24 cellular contexts compared by ENCODE assay signal in the genomic region with DNA sequence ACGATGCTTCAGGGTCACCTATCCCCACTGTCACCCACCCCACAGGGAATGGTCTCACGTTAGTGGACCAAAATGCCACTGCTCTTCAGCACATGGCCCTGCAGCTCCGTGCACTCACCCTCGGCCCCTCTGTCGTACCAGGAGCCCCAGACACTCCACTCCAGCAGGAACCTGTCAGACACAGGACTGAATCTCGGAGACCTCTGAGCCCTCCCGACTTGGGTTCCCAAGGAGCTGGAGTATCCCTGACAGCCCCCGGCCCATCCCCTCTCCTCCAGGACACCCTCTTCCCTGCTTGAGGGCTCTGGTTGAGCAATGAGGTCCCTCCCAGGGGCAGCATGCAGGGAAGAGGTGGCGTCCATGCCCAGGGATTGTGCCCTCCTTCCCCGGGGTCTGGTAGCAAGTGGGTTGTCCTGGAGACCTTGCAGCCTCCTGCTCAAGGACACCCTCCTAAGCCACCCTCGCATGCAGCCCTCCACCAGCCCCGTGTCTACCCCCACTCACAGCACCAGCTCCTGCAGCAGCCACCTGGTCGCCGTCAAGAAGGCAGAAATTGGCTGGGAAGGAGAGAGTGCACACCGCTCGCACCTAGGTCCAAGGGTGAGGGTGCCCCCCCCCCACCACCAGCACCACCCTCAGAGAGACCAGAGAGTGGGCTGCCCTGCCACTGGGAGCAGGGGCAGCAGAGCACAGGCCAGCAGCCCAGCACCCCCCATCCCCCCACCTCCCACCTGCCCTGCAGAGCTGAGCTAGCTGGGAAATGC. TPM values are rescaled to one million over a fixed set of nuclear protein-coding genes. Genes with fewer than 3 reads are reported as not detected.
DNase-seq lines count a peak whose midpoint lies in the region; ATAC-seq, FAIRE-seq and TF ChIP-seq lines count a peak whose summit lies in the region.
"Had no signal": no experiment of that assay in that cellular context is flagged by ENCODE, and none has a peak within 500 bp of the region (broad histone marks: within the 10 kb centered on the region; RNA-seq: fewer than 3 reads in every experiment).

No MANE protein-coding gene starts in this region.

- no peak overlapping the region for H3K27ac ChIP-seq in IMR-90 (ENCODE audit: insufficient read depth, low read length)
- no peak overlapping the region for H3K27ac ChIP-seq in kidney (ENCODE audit: low read depth in 2 of 2, low read length in 2 of 2)
- H3K27ac ChIP-seq: A549, left lung had no signal

- no peak overlapping the region for H2BK20ac ChIP-seq in IMR-90 (ENCODE audit: low read depth, low read length)

- H3K4me1 ChIP-seq in IMR-90 (ENCODE audit: control insufficient read depth, insufficient read depth, low read length) (peaks cover 4% of the 10 kb centered on the region; the same call in 1 of the 2 replicates), kidney (ENCODE audit: control insufficient read depth in 1 of 2, insufficient read depth in 1 of 2, low read depth in 1 of 2, low read length in 2 of 2) (peaks cover 4 to 14% of the 10 kb centered on the region in 2 donors)

- TF ChIP-seq POLR2A in IMR-90 (IDR thresholded peaks at IDR 0.05; ENCODE audit: low read depth, low read length), result no peak

- no peaks in the 10 kb centered on the region for H4K20me1 ChIP-seq in IMR-90 (ENCODE audit: insufficient read depth, low read length)

- no peak overlapping the region for H3K9ac ChIP-seq in IMR-90 (ENCODE audit: low read depth, low read length)
- H3K9ac ChIP-seq in kidney (ENCODE audit: low read length in 2 of 2), result no peak overlapping the region

- H3K56ac ChIP-seq in IMR-90 (ENCODE audit: extremely low read depth, insufficient read depth, low read length), result no peak overlapping the region

- no peak overlapping the region for H4K91ac ChIP-seq in IMR-90 (ENCODE audit: insufficient read depth, low read depth, low read length)

- no peaks in the 10 kb centered on the region for H3K27me3 Mint-ChIP-seq in stimulated activated memory B cell treated with anti-CD40 and anti-IgM and Interleukin-4, amounts not matched to agents 10 μg/mL and 1 μg/mL and 100 μg/mL, for 72 hours
- H3K27me3 Mint-ChIP-seq: activated CD4-positive, alpha-beta T cell treated with anti-CD3 and anti-CD28 coated beads, Interleukin-2, amount 10 ng/mL, durations not matched to agents 24 days and 14 days; activated naive CD8-positive, alpha-beta T cell had no signal

- POLR2A ChIA-PET in IMR-90 (lab: Charles Lee; ENCODE audit: unreplicated experiment), result no interaction called here

- H3K36me3 Mint-ChIP-seq in stimulated activated memory B cell treated with anti-CD40 and anti-IgM and Interleukin-4, amounts not matched to agents 10 μg/mL and 1 μg/mL and 100 μg/mL, for 72 hours, result no peaks in the 10 kb centered on the region
- H3K36me3 Mint-ChIP-seq: activated naive CD8-positive, alpha-beta T cell had no signal

- H2BK120ac ChIP-seq in IMR-90 (ENCODE audit: low read depth, low read length), result no peak overlapping the region

- H3K27ac Mint-ChIP-seq in stimulated activated memory B cell treated with anti-CD40 and anti-IgM and Interleukin-4, amounts not matched to agents 10 μg/mL and 1 μg/mL and 100 μg/mL, for 72 hours, result peak overlapping the region; percentile 56
- H3K27ac Mint-ChIP-seq: activated CD4-positive, alpha-beta T cell treated with anti-CD3 and anti-CD28 coated beads, Interleukin-2, amount 10 ng/mL, durations not matched to agents 24 days and 14 days; activated naive CD8-positive, alpha-beta T cell; activated T-cell treated with anti-CD3 and anti-CD28 coated beads, Interleukin-2, amount 50 U/mL, for 72 hours had no signal

- intact Hi-C loops in IMR-90 (cut with micrococcal nuclease), result loop anchor here (1.0 to 5.0 kb wide), 2 partner anchors 140 to 252 kb away; a partner anchor contains a TSS
- intact Hi-C loops in kidney (cut with DNase I), result loop anchor here (10.0 kb wide), 1 partner anchor 135 kb away; no protein-coding TSS in a partner anchor

- ATAC-seq in IMR-90 (ENCODE audit: low read depth) (no peak), GM19467 (IDR thresholded peaks at IDR 0.05; ENCODE audit: unreplicated experiment) (no peak)
- ATAC-seq in stimulated activated memory B cell treated with anti-CD40 and anti-IgM and Interleukin-4, amounts not matched to agents 10 μg/mL and 1 μg/mL and 100 μg/mL, for 72 hours, result no peak
- ATAC-seq: activated T-cell treated with anti-CD3 and anti-CD28 coated beads, Interleukin-2, amount 50 U/mL, for 72 hours; left lung had no signal

- H3K4me3 ChIP-seq in IMR-90 (ENCODE audit: insufficient read depth, low read depth, low read length), result no peak overlapping the region
- no peak overlapping the region for H3K4me3 ChIP-seq in kidney (ENCODE audit: low read length in 2 of 2)
- H3K4me3 ChIP-seq: A549, K562, left lung had no signal

- peaks cover 4% of the 10 kb centered on the region; the same call in 1 of the 2 replicates for H3K9me1 ChIP-seq in IMR-90 (ENCODE audit: insufficient read depth, low read length)

- H3K23ac ChIP-seq in IMR-90 (ENCODE audit: low read depth, low read length), result no peak overlapping the region

- H2BK5ac ChIP-seq in IMR-90 (ENCODE audit: low read depth, low read length, poor library complexity, severe bottlenecking), result no peak overlapping the region

- no peak for TF ChIP-seq RAD21 in IMR-90 (IDR thresholded peaks at IDR 0.05; ENCODE audit: low read length)

- no peak overlapping the region for H3K4me3 Mint-ChIP-seq in stimulated activated memory B cell treated with anti-CD40 and anti-IgM and Interleukin-4, amounts not matched to agents 10 μg/mL and 1 μg/mL and 100 μg/mL, for 72 hours
- H3K4me3 Mint-ChIP-seq: activated CD4-positive, alpha-beta T cell treated with anti-CD3 and anti-CD28 coated beads, Interleukin-2, amount 10 ng/mL, durations not matched to agents 24 days and 14 days; activated naive CD8-positive, alpha-beta T cell; activated T-cell treated with anti-CD3 and anti-CD28 coated beads, Interleukin-2, amount 50 U/mL, for 72 hours had no signal

- no TSS peak for BruUV-seq in IMR-90 (replicated peaks; lab: Mats Ljungman, UMichigan)

- peaks cover 41% of the 10 kb centered on the region for H3K4me1 Mint-ChIP-seq in stimulated activated memory B cell treated with anti-CD40 and anti-IgM and Interleukin-4, amounts not matched to agents 10 μg/mL and 1 μg/mL and 100 μg/mL, for 72 hours

- no peak overlapping the region for H4K5ac ChIP-seq in IMR-90 (ENCODE audit: low read depth, low read length)

- no peaks in the 10 kb centered on the region for H3K9me3 Mint-ChIP-seq in stimulated activated memory B cell treated with anti-CD40 and anti-IgM and Interleukin-4, amounts not matched to agents 10 μg/mL and 1 μg/mL and 100 μg/mL, for 72 hours

- H3K27me3 ChIP-seq in IMR-90 (ENCODE audit: control insufficient read depth, insufficient read depth, low read length), result no peaks in the 10 kb centered on the region; the same call in 1 of the 2 replicates
- H3K27me3 ChIP-seq: left lung had no signal

- peak; percentile 54 for DNase-seq in activated CD8-positive, alpha-beta memory T cell treated with anti-CD3 and anti-CD28 coated beads for 24 hours
- no peak for DNase-seq in activated CD8-positive, alpha-beta memory T cell treated with anti-CD3 and anti-CD28 coated beads, Interleukin-2, amount 50 U/mL, for 4 hours
- no peak for DNase-seq in IMR-90
- peak; percentile 69 for DNase-seq in kidney
- DNase-seq in NCI-H1092 treated with DMSO at 0.1 percent for 48 hours (lab: John Stamatoyannopoulos, UW), result no peak
- DNase-seq in stimulated activated CD8-positive, alpha-beta memory T cell treated with anti-CD3 and anti-CD28 coated beads, Interleukin-4, amount 100 ng/mL, for 48 hours, result no peak
- DNase-seq: activated T-cell treated with anti-CD3 and anti-CD28 coated beads, Interleukin-2, amount 50 U/mL, for 72 hours; NCI-H774; Right ventricle myocardium superior; stimulated activated CD4-positive, alpha-beta T cell treated with anti-CD3 and anti-CD28 coated beads, Interleukin-4, amount 100 ng/mL, for 4 hours had no signal

- H3K36me3 ChIP-seq in IMR-90 (ENCODE audit: control insufficient read depth, insufficient read depth, low read length), result no peaks in the 10 kb centered on the region
- H3K36me3 ChIP-seq in kidney (ENCODE audit: control insufficient read depth in 1 of 2, insufficient read depth in 2 of 2, low read length in 2 of 2), result no peaks in the 10 kb centered on the region
- H3K36me3 ChIP-seq: left lung had no signal

- TF ChIP-seq CTCF in IMR-90 (conservative IDR thresholded peaks at IDR 0.05; ENCODE audit: low read depth, low read length) (no peak), kidney (IDR thresholded peaks at IDR 0.05; ENCODE audit: borderline replicate concordance, extremely low read depth, insufficient read depth) (no peak)

- no peaks in the 10 kb centered on the region for H3K9me3 ChIP-seq in IMR-90 (ENCODE audit: control insufficient read depth, insufficient read depth, low read length)
- no peaks in the 10 kb centered on the region for H3K9me3 ChIP-seq in kidney (ENCODE audit: control insufficient read depth in 1 of 2, low read length in 2 of 2)
- H3K9me3 ChIP-seq: A549, left lung had no signal

- H3K14ac ChIP-seq in IMR-90 (replicated peaks; ENCODE audit: low read depth, low read length), result no peak overlapping the region

- no peak for FAIRE-seq in kidney (lab: Jason Lieb, UNC)
- FAIRE-seq: A549, endometrium, G401.6, K562, TTC549 had no signal

- 0 out of 4 replicates have a peak, but pooled peaks cover 0 to 3% of the 10 kb centered on the region in 2 experiments for H3K79me1 ChIP-seq in IMR-90 (ENCODE audit: low read depth in 1 of 2, low read length in 2 of 2)

- H2BK15ac ChIP-seq in IMR-90 (ENCODE audit: low read depth, low read length), result no peak overlapping the region

- in situ Hi-C loops in IMR-90 (cut with MboI; ENCODE audit: low sequenced_read_pairs), result loop anchor here (10.0 to 25.0 kb wide), 3 partner anchors 225 to 785 kb away; no protein-coding TSS in a partner anchor

- no peak overlapping the region for H2AK9ac ChIP-seq in IMR-90 (replicated peaks; ENCODE audit: low read depth, low read length, poor library complexity)

- H3K4me2 ChIP-seq in IMR-90 (ENCODE audit: low read depth, low read length), result no peak overlapping the region
- H3K4me2 ChIP-seq: A549 had no signal

- WGBS in IMR-90 (ENCODE audit: extremely low coverage in 2 of 2, insufficient read length in 1 of 2), 2 experiments, result 67% methylated on average over 1 of the region's 16 CpGs; no CpG with 5 or more reads in 1 of the 2 experiments

- no peak overlapping the region for H4K8ac ChIP-seq in IMR-90 (ENCODE audit: low read depth in 2 of 2, low read length in 2 of 2)

- CTCF ChIA-PET in IMR-90 (lab: Yijun Ruan, JAX), result interaction anchor here (0.7 kb wide), 1 partner anchor 140 kb away, joined by 3 read pairs; no protein-coding TSS in a partner anchor

- H3K18ac ChIP-seq in IMR-90 (ENCODE audit: low read depth, low read length), result no peak overlapping the region

- peak overlapping the region; percentile 10; the same call in 1 of the 2 replicates for H2AK5ac ChIP-seq in IMR-90 (ENCODE audit: low read depth, low read length)

- no peak overlapping the region for H3K4ac ChIP-seq in IMR-90 (ENCODE audit: low read depth, low read length)

- dilution Hi-C loops in IMR-90 (cut with HindIII; ENCODE audit: low sequenced_read_pairs, unreplicated experiment), result no loop called here

- H2AFZ ChIP-seq in IMR-90 (replicated peaks; ENCODE audit: low read length, poor library complexity), result no peak overlapping the region

RNA-seq across cellular contexts. Expression of a gene that starts 20.3 kb away (rescaled TPM):
- total RNA-seq in IMR-90 (2012; rRNA removed), result not detected in 2 replicates
- not detected in 2 replicates for polyA plus RNA-seq in IMR-90 (2012; rRNA removed)
- not detected in 2 replicates for polyA plus RNA-seq in IMR-90 (2012; cell fraction: cytosol; rRNA removed)
- not detected in 2 replicates for polyA plus RNA-seq in IMR-90 (2012; cell fraction: nucleus; rRNA removed; ENCODE audit: low replicate concordance)
- not detected for total RNA-seq in kidney
- polyA plus RNA-seq in kidney (ENCODE audit: insufficient read depth, low read depth, low replicate concordance), result not detected
- total RNA-seq: fibroblast of lung, K562, left lung, OCI-LY7, renal cortical epithelial cell, Right ventricle myocardium superior had no signal
- polyA plus RNA-seq: A549, BJ, fibroblast of lung had no signal

Comparison
In these comparisons a context has a peak if more than half of its experiments do, and no peak if none do; other contexts are left out.
1. DNase-seq: peak in activated CD8-positive, alpha-beta memory T cell treated with anti-CD3 and anti-CD28 coated beads for 24 hours (single experiment) and kidney (single experiment); none in activated CD8-positive, alpha-beta memory T cell treated with anti-CD3 and anti-CD28 coated beads, Interleukin-2, amount 50 U/mL, for 4 hours (single experiment), IMR-90 (single experiment), NCI-H1092 treated with DMSO at 0.1 percent for 48 hours (single experiment) and stimulated activated CD8-positive, alpha-beta memory T cell treated with anti-CD3 and anti-CD28 coated beads, Interleukin-4, amount 100 ng/mL, for 48 hours (single experiment).